1 cellular context compared by ENCODE assay signal in the genomic region with DNA sequence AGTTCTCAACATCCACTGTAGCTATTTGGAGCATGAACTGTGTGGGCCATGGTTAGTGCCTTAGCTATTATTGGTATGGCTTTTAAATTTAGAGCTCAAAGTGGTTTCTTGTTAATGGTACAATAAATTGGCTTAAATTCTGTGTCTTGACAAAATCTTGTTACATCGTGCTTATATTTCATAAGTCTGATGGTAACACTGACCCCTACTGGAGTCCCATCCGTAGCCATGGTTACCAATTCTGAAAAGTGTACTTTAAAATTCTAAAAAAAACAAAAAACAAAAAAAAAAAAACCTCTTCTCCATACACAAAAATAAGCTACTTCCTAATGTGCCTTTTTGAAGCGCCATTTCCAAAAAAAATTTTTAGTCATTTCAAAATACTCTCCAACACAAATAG.
TF ChIP-seq lines count a peak whose summit lies in the region.

No MANE protein-coding gene starts in this region.

TF ChIP-seq in HEK293, 187 proteins besides CTCF, POLR2A, EP300 and RAD21 (continued from another document):
- TF ChIP-seq, protein P1, sequence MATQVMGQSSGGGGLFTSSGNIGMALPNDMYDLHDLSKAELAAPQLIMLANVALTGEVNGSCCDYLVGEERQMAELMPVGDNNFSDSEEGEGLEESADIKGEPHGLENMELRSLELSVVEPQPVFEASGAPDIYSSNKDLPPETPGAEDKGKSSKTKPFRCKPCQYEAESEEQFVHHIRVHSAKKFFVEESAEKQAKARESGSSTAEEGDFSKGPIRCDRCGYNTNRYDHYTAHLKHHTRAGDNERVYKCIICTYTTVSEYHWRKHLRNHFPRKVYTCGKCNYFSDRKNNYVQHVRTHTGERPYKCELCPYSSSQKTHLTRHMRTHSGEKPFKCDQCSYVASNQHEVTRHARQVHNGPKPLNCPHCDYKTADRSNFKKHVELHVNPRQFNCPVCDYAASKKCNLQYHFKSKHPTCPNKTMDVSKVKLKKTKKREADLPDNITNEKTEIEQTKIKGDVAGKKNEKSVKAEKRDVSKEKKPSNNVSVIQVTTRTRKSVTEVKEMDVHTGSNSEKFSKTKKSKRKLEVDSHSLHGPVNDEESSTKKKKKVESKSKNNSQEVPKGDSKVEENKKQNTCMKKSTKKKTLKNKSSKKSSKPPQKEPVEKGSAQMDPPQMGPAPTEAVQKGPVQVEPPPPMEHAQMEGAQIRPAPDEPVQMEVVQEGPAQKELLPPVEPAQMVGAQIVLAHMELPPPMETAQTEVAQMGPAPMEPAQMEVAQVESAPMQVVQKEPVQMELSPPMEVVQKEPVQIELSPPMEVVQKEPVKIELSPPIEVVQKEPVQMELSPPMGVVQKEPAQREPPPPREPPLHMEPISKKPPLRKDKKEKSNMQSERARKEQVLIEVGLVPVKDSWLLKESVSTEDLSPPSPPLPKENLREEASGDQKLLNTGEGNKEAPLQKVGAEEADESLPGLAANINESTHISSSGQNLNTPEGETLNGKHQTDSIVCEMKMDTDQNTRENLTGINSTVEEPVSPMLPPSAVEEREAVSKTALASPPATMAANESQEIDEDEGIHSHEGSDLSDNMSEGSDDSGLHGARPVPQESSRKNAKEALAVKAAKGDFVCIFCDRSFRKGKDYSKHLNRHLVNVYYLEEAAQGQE (tag by site-specific recombination; IDR thresholded peaks at IDR 0.05): no peak
- TF ChIP-seq ZNF776 (tag by site-specific recombination; IDR thresholded peaks at IDR 0.05; ENCODE audit: borderline replicate concordance): no peak
TF ChIP-seq in HEK293: peak in this region for 0.
